ENCODE assay signal across 1 cellular context in genomic region chr1:32337855-32338636, GRCh38.
A peak's percentile ranks its signal among the peaks of the same experiment; 100 is the strongest.
TF ChIP-seq lines count a peak whose summit lies in the region.

No MANE protein-coding gene starts in this region.

TF ChIP-seq in HepG2, 621 proteins besides CTCF, POLR2A, EP300 and RAD21 (continued from another document):
- TF ChIP-seq FOXP4 (CRISPR knock-in tag; IDR thresholded peaks at IDR 0.05), result peak; percentile 60
- no peak for TF ChIP-seq TP53 (CRISPR knock-in tag; conservative IDR thresholded peaks at IDR 0.05)
- peak; percentile 39; the same call in 1 of the 2 replicates for TF ChIP-seq CBX5 (CRISPR knock-in tag; IDR thresholded peaks at IDR 0.05; ENCODE audit: borderline replicate concordance)
- peak; percentile 68; the same call in 1 of the 2 replicates for TF ChIP-seq ZNF772 (CRISPR knock-in tag; IDR thresholded peaks at IDR 0.05)
- 0 out of 2 replicates have a peak, but pooled peaks have one; percentile 23 for TF ChIP-seq NFKB2 (CRISPR knock-in tag; IDR thresholded peaks at IDR 0.05; ENCODE audit: borderline replicate concordance)
- peak; percentile 73; the same call in 1 of the 2 replicates for TF ChIP-seq ZNF788 (CRISPR knock-in tag; IDR thresholded peaks at IDR 0.05; ENCODE audit: borderline replicate concordance)
- TF ChIP-seq CCAR2 (optimal IDR thresholded peaks at IDR 0.05; ENCODE audit: low read depth, low read length), result no peak
- TF ChIP-seq NFYC (CRISPR knock-in tag; IDR thresholded peaks at IDR 0.05), result no peak
- no peak for TF ChIP-seq AGO2 (optimal IDR thresholded peaks at IDR 0.05; ENCODE audit: low read depth, low read length)
- 0 out of 2 replicates have a peak, but pooled peaks have one; percentile 24 for TF ChIP-seq ZNF747 (CRISPR knock-in tag; IDR thresholded peaks at IDR 0.05; ENCODE audit: borderline replicate concordance)
- TF ChIP-seq ZGPAT (CRISPR knock-in tag; IDR thresholded peaks at IDR 0.05), result 0 out of 2 replicates have a peak, but pooled peaks have one; percentile 31
- TF ChIP-seq HOMEZ (CRISPR knock-in tag; IDR thresholded peaks at IDR 0.05; ENCODE audit: low read depth), result 0 out of 2 replicates have a peak, but pooled peaks have one; percentile 10
- no peak for TF ChIP-seq PAWR (CRISPR knock-in tag; IDR thresholded peaks at IDR 0.05; ENCODE audit: borderline replicate concordance)
- no peak for TF ChIP-seq ARNT2 (CRISPR knock-in tag; IDR thresholded peaks at IDR 0.05; ENCODE audit: low read depth)
- TF ChIP-seq ZNF646 (CRISPR knock-in tag; IDR thresholded peaks at IDR 0.05), result peak; percentile 97
- no peak for TF ChIP-seq SP1 (IDR thresholded peaks at IDR 0.05)
- peak; percentile 47; the same call in 1 of the 2 replicates for TF ChIP-seq SP1 (CRISPR knock-in tag; IDR thresholded peaks at IDR 0.05)
